In the genomic region with DNA sequence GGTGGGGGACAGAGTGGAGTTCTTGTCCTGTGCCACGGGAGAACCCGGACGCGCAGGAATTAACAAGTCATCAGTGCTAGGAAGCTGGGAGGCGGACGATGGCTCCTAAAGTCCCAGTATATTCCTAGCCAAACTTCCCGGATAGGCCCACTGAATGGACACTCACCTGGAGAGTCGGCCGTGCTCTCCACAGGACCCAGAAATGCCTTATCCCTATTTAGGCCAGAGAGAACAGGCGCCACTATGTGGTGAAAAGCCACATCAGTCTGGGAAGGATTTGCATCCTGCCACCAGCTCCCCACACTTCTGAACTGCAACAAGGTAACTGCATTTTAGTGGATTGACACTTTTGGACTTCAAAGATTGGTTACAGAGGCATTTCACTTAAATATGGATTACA, we compare ENCODE assay signal across 9 cellular contexts. TPM values are rescaled to one million over a fixed set of nuclear protein-coding genes. Genes with fewer than 3 reads are reported as not detected.
DNase-seq lines count a peak whose midpoint lies in the region; ATAC-seq, FAIRE-seq and TF ChIP-seq lines count a peak whose summit lies in the region.
"Had no signal": no experiment of that assay in that cellular context is flagged by ENCODE, and none has a peak within 500 bp of the region (broad histone marks: within the 10 kb centered on the region; RNA-seq: fewer than 3 reads in every experiment).

No MANE protein-coding gene starts in this region.

- H3K27me3 ChIP-seq in right atrium auricular region (no peaks in the 10 kb centered on the region), sigmoid colon (no peaks in the 10 kb centered on the region)

- 10 to 14% methylated on average over 10 of the region's 10 CpGs for WGBS in sigmoid colon, 2 donors

- H3K4me1 ChIP-seq in right atrium auricular region: peaks cover 0 to 8% of the 10 kb centered on the region in 2 donors
- peaks cover 0 to 17% (median 9%) of the 10 kb centered on the region in 4 donors for H3K4me1 ChIP-seq in sigmoid colon

- FAIRE-seq in GM12892 (lab: Jason Lieb, UNC): no peak

- no peak for TF ChIP-seq POLR2A in sigmoid colon (IDR thresholded peaks at IDR 0.05)
- no peak for TF ChIP-seq POLR2A in GM12892 (IDR thresholded peaks at IDR 0.05; ENCODE audit: low read depth, low read length)

- H3K27ac ChIP-seq in right atrium auricular region: no peak overlapping the region
- H3K27ac ChIP-seq in sigmoid colon: no peak overlapping the region
- H3K27ac ChIP-seq: SK-N-MC had no signal

- intact Hi-C loops in sigmoid colon (cut with DNase I): loop anchor here (5.0 to 10.0 kb wide), 4 partner anchors 114 to 1399 kb away; partner anchors contain the start of gene PAQR3

- no peak for TF ChIP-seq EP300 in sigmoid colon (IDR thresholded peaks at IDR 0.05)

- peak; percentile 41 for DNase-seq in D341Med (ENCODE audit: low spot score)
- peak; percentile 36 for DNase-seq in HT1080 (ENCODE audit: low read depth)
- peak; percentile 18 for DNase-seq in UCSD-AML1 (lab: John Stamatoyannopoulos, UW; ENCODE audit: unreplicated experiment)
- DNase-seq in right atrium auricular region (ENCODE audit: low spot score): no peak
- DNase-seq in sigmoid colon: peak; percentile 57
- DNase-seq in GM12892 (ENCODE audit: insufficient read length): no peak
- DNase-seq in stimulated activated CD4-positive, alpha-beta T cell treated with anti-CD3 and anti-CD28 coated beads, Interleukin-2, amount 100 ng/mL, for 48 hours: no peak

- ATAC-seq in GM19467 (IDR thresholded peaks at IDR 0.05; ENCODE audit: unreplicated experiment): no peak

- peak in 1 of 2 donors; percentile 57 for TF ChIP-seq CTCF in right atrium auricular region (IDR thresholded peaks at IDR 0.05)
- TF ChIP-seq CTCF in sigmoid colon (IDR thresholded peaks at IDR 0.05): no peak

- H3K9me3 ChIP-seq in right atrium auricular region (peaks cover 0 to 2% of the 10 kb centered on the region in 2 donors), sigmoid colon (peaks cover 0 to under 1% (median 0%) of the 10 kb centered on the region in 4 donors)

- H3K36me3 ChIP-seq in right atrium auricular region (no peaks in the 10 kb centered on the region), sigmoid colon (no peaks in the 10 kb centered on the region)

- H3K4me3 ChIP-seq in right atrium auricular region (peak overlapping the region; percentile 47 to 52), sigmoid colon (peak overlapping the region in 2 of 4 donors; percentile 59 to 65)

RNA-seq across cellular contexts. Expression of gene CFAP299, which starts 1.1 kb away (rescaled TPM):
- total RNA-seq in HT1080 (2014; rRNA removed; shearing (Covaris generic)): 0.68 TPM in 1 of 2 replicates, not detected in the other
- 1.1 TPM in 1 of 2 replicates, not detected in the other for polyA plus RNA-seq in HT1080 (2015; cell fraction: cytosol; rRNA removed)
- 0.05 and 0.22 TPM in 2 replicates for polyA plus RNA-seq in HT1080 (2015; cell fraction: nucleus; rRNA removed)
- total RNA-seq in right atrium auricular region (not detected), sigmoid colon (1 to 10 TPM in 1 of 4 donors, not detected in 3; 1.4 TPM)
- not detected for polyA plus RNA-seq in sigmoid colon
- polyA plus RNA-seq in GM12892 (2012; ENCODE audit: missing spikeins): not detected

Comparison
In these comparisons a context has a peak if more than half of its experiments do, and no peak if none do; other contexts are left out.
1. DNase-seq: peak in D341Med (single experiment), HT1080 (single experiment), UCSD-AML1 (single experiment) and sigmoid colon (single experiment); none in right atrium auricular region (single experiment), GM12892 (single experiment) and stimulated activated CD4-positive, alpha-beta T cell treated with anti-CD3 and anti-CD28 coated beads, Interleukin-2, amount 100 ng/mL, for 48 hours (0 of 2).